In the genomic region with DNA sequence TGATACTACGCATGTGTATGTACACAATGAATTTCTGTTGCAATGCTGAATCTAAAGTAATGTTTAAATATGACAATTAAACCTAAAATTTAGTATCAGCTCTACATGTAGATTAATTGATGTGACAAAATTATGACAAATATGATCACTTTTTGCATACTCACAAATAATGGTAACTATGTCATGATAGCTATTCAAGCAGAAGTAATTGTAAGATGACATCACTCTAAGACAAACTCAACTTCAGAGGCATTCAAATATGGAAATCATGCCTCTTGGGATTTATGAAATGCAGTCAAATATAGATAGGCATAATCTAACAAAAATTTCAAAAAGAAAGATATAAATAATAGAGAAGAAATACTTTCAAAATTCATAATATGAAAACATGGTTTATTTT, we compare ENCODE assay signal across 27 cellular contexts.
"Had no signal": no experiment of that assay in that cellular context is flagged by ENCODE, and none has a peak within 500 bp of the region (broad histone marks: within the 10 kb centered on the region; RNA-seq: fewer than 3 reads in every experiment).

No MANE protein-coding gene starts in this region.

- H3K4me3 ChIP-seq: stomach, suprapubic skin, testis, thoracic aorta, thyroid gland, tibial artery, tibial nerve, transverse colon, upper lobe of left lung, upper lobe of right lung, uterus, vagina had no signal

- H3K9me3 ChIP-seq: testis, thoracic aorta, thyroid gland, tibial artery, upper lobe of left lung, uterus, vagina had no signal

- FAIRE-seq: urothelium cell line had no signal

- H3K36me3 ChIP-seq: stomach, suprapubic skin, thoracic aorta, thyroid gland, tibial artery, tibial nerve, transverse colon, upper lobe of left lung, upper lobe of right lung, uterus, vagina had no signal

- DNase-seq: stimulated activated CD4-positive, alpha-beta T cell treated with anti-CD3 and anti-CD28 coated beads, Interleukin-2, amount 100 ng/mL, for 48 hours; stimulated activated CD4-positive, alpha-beta T cell treated with anti-CD3 and anti-CD28 coated beads, Interleukin-4, amount 100 ng/mL, for 1 hour; stimulated activated CD4-positive, alpha-beta T cell treated with anti-CD3 and anti-CD28 coated beads, Interleukin-4, amount 100 ng/mL, for 24 hours; stimulated activated CD4-positive, alpha-beta T cell treated with anti-CD3 and anti-CD28 coated beads, Interleukin-4, amount 100 ng/mL, for 4 hours; stimulated activated CD8-positive, alpha-beta memory T cell treated with anti-CD3 and anti-CD28 coated beads, Interleukin-4, amount 100 ng/mL, for 48 hours; stimulated activated naive B cell treated with anti-CD40 and anti-IgM and Interleukin-4, amounts not matched to agents 10 μg/mL and 1 μg/mL and 100 μg/mL, for 72 hours; stimulated activated naive CD4-positive, alpha-beta T cell; stimulated activated naive CD4-positive, alpha-beta T cell treated with Interleukin-2 at 50 U/mL for 16 hours; stimulated activated naive CD8-positive, alpha-beta T cell treated with anti-CD3 and anti-CD28 coated beads, Interleukin-15, amount 100 ng/mL, for 72 hours; stimulated activated naive CD8-positive, alpha-beta T cell treated with anti-CD3 and anti-CD28 coated beads, Interleukin-15, Interleukin-2, amounts not matched to agents 100 U/mL and 50 U/mL, for 24 hours; stomach; substantia nigra; testis; thyroid gland; tibial artery; transverse colon; trophoblast cell; upper lobe of left lung; upper lobe of right lung; uterus had no signal

- H3K27ac ChIP-seq: stomach, suprapubic skin, testis, thoracic aorta, thyroid gland, tibial artery, tibial nerve, transverse colon, upper lobe of left lung, upper lobe of right lung, uterus, vagina had no signal

- H3K27me3 ChIP-seq: stomach, suprapubic skin, testis, thyroid gland, tibial artery, tibial nerve, transverse colon, upper lobe of left lung, upper lobe of right lung, uterus, vagina had no signal

- ATAC-seq: stimulated activated effector memory CD8-positive, alpha-beta T cell treated with anti-CD3 and anti-CD28 coated beads, Interleukin-12 subunit alpha, Interleukin-12 subunit beta, amount 100 ng/mL, for 72 hours; stimulated activated memory B cell treated with anti-CD40 and anti-IgM and Interleukin-4, amounts not matched to agents 10 μg/mL and 1 μg/mL and 100 μg/mL, for 72 hours; stimulated activated naive B cell treated with anti-CD40 and anti-IgM and Interleukin-4, amounts not matched to agents 10 μg/mL and 1 μg/mL and 100 μg/mL, for 72 hours; stimulated activated naive CD8-positive, alpha-beta T cell treated with anti-CD3 and anti-CD28 coated beads, Interleukin-15, amount 100 ng/mL, for 72 hours; stimulated activated naive CD8-positive, alpha-beta T cell treated with anti-CD3 and anti-CD28 coated beads, Interleukin-15, Interleukin-2, amounts not matched to agents 100 U/mL and 50 U/mL, for 24 hours; upper lobe of right lung had no signal

- H3K4me1 ChIP-seq: stomach, suprapubic skin, testis, thyroid gland, tibial artery, tibial nerve, transverse colon, upper lobe of left lung, upper lobe of right lung, uterus, vagina had no signal
